In the genomic region with DNA sequence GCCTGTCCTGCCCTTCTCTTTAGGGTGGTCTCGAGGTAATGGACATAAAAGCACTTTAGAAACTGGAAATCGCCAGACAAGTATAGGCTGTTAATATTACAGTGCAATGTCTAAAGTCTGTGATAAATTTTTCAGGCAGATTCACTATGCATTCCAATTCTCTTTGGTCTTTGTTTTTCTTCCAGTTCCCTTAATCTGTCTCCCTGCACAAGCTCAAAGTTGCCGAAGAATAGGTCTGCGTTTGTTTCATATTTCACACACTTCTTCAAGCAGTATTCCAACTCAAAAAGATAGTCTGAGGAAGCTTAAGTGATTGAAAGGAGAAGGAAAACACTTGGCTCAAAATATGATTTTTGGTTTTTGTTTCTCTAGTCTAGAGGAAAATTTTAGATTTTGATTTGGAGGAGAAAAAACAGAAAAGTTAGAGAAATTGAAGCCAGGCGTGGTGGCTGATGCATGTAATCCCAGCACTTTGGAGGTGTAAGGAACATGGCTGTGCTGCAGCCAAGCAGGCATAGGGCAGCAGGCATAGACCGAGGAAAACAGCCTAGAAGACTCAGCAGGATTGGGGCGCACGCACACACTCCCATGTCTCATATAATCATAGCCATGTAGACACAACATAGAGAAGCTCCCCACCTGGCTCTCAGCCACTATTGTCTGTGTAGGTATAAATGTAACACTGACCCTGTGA, we compare ENCODE assay signal across 12 cellular contexts.
A peak's percentile ranks its signal among the peaks of the same experiment; 100 is the strongest.
DNase-seq lines count a peak whose midpoint lies in the region; ATAC-seq, FAIRE-seq and TF ChIP-seq lines count a peak whose summit lies in the region.
"Had no signal": no experiment of that assay in that cellular context is flagged by ENCODE, and none has a peak within 500 bp of the region (broad histone marks: within the 10 kb centered on the region; RNA-seq: fewer than 3 reads in every experiment).

No MANE protein-coding gene starts in this region.

- no peaks in the 10 kb centered on the region for H3K23me2 ChIP-seq in H1 (ENCODE audit: low read depth, low read length)

- FAIRE-seq in H1 (lab: Jason Lieb, UNC) (no peak), HepG2 (lab: Jason Lieb, UNC) (no peak)

- H4K5ac ChIP-seq in H1 (ENCODE audit: insufficient read length, low read depth, low read length): no peak overlapping the region

- peak overlapping the region; percentile 84 to 95 (median 84) for H3K27ac Mint-ChIP-seq in nephron
- H3K27ac Mint-ChIP-seq: activated naive CD4-positive, alpha-beta T cell treated with anti-CD3 and anti-CD28 coated beads, Interleukin-2, amount 10 ng/mL, durations not matched to agents 7 days and 5 days had no signal

- WGBS in H1 (ENCODE audit: extremely low coverage in 1 of 2, insufficient coverage in 1 of 2, insufficient read length in 1 of 2, insufficient replicate concordance in 2 of 2, low coverage in 1 of 2, low lambda C conversion rate in 2 of 2, missing lambda C conversion rate in 1 of 2), 2 experiments: 82% methylated on average over 8 of the region's 8 CpGs; no CpG with 5 or more reads in 1 of the 2 experiments
- 56% methylated on average over 8 of the region's 8 CpGs for WGBS in HepG2 (ENCODE audit: low lambda C conversion rate)

- H2BK20ac ChIP-seq in H1 (ENCODE audit: low read length): no peak overlapping the region

- no peak for TF ChIP-seq EP300 in H1 (IDR thresholded peaks at IDR 0.05; ENCODE audit: borderline replicate concordance in 1 of 2, low read depth in 2 of 2, low read length in 2 of 2)
- no peak for TF ChIP-seq EP300 in HepG2 (IDR thresholded peaks at IDR 0.05; ENCODE audit: low read depth in 2 of 2, low read length in 2 of 2)
- no peak for TF ChIP-seq EP300 in HepG2 (CRISPR knock-in tag; IDR thresholded peaks at IDR 0.05; ENCODE audit: borderline replicate concordance)

- H3K56ac ChIP-seq in H1 (replicated peaks; ENCODE audit: insufficient read length, low read depth, low read length): no peak overlapping the region

- H4K20me1 ChIP-seq in PC-3 (ENCODE audit: low read length) (no peaks in the 10 kb centered on the region), H1 (replicated peaks in 1 of 2; ENCODE audit: control insufficient read depth in 1 of 2, insufficient read depth in 2 of 2, low read length in 2 of 2) (no peaks in the 10 kb centered on the region), HepG2 (ENCODE audit: insufficient read depth, low read length) (no peaks in the 10 kb centered on the region)

- H3K14ac ChIP-seq in H1 (ENCODE audit: insufficient read length): no peak overlapping the region

- H3K9me3 ChIP-seq in PC-3 (ENCODE audit: low read length) (no peaks in the 10 kb centered on the region), H1 (ENCODE audit: insufficient read depth in 2 of 2, low read depth in 1 of 2, low read length in 1 of 2) (no peaks in the 10 kb centered on the region), uterus (no peaks in the 10 kb centered on the region), HepG2 (ENCODE audit: low read length) (no peaks in the 10 kb centered on the region)
- H3K9me3 ChIP-seq: stomach had no signal

- H3F3A ChIP-seq in PC-3 (ENCODE audit: low read length, unreplicated experiment): no peaks in the 10 kb centered on the region

- DNase-seq in PC-3: no peak
- no peak for DNase-seq in H1 (ENCODE audit: low read depth in 1 of 2, low spot score in 2 of 2)
- no peak for DNase-seq in uterus
- DNase-seq in HepG2 (ENCODE audit: low spot score): no peak
- DNase-seq in NCI-H524 treated with DMSO at 0.1 percent for 48 hours (lab: John Stamatoyannopoulos, UW): no peak
- DNase-seq: activated naive CD4-positive, alpha-beta T cell treated with anti-CD3 and anti-CD28 coated beads, Interleukin-2, amount 10 ng/mL, durations not matched to agents 7 days and 5 days; NCI-H1436; NCI-H526; posterior cingulate gyrus had no signal

- no peak for TF ChIP-seq POLR2A in H1 (IDR thresholded peaks at IDR 0.05; ENCODE audit: control extremely low read depth in 1 of 2, low read depth in 2 of 2, low read length in 2 of 2)
- TF ChIP-seq POLR2A in uterus (IDR thresholded peaks at IDR 0.05): no peak
- no peak for TF ChIP-seq POLR2A in HepG2 (IDR thresholded peaks at IDR 0.05; ENCODE audit: insufficient read depth in 1 of 2, low read depth in 2 of 2, low read length in 2 of 2)

- no peak overlapping the region for H3K9ac ChIP-seq in PC-3 (ENCODE audit: low read length)
- no peak overlapping the region for H3K9ac ChIP-seq in H1 (replicated peaks in 1 of 4; ENCODE audit: extremely low read depth in 1 of 4, low read depth in 3 of 4, low read length in 3 of 4)
- no peak overlapping the region for H3K9ac ChIP-seq in HepG2 (ENCODE audit: insufficient read depth, low read depth, low read length)

- no peaks in the 10 kb centered on the region for H3K27me3 ChIP-seq in PC-3 (ENCODE audit: low read length)
- H3K27me3 ChIP-seq in H1 (replicated peaks in 1 of 4; ENCODE audit: control insufficient read depth in 3 of 4, extremely low read depth in 1 of 4, insufficient read depth in 3 of 4, low read length in 3 of 4): no peaks in the 10 kb centered on the region
- H3K27me3 ChIP-seq in uterus: no peaks in the 10 kb centered on the region
- H3K27me3 ChIP-seq in HepG2 (ENCODE audit: control insufficient read depth in 1 of 2, insufficient read depth in 2 of 2, low read length in 2 of 2): 0 out of 5 replicates have a peak, but pooled peaks cover 0 to 1% of the 10 kb centered on the region in 2 experiments
- H3K27me3 ChIP-seq: stomach had no signal

- H2BK5ac ChIP-seq in H1 (ENCODE audit: low read depth, low read length): no peak overlapping the region

- no peaks in the 10 kb centered on the region for H3K27me3 Mint-ChIP-seq in nephron (ENCODE audit: low read depth)

- H3K27ac ChIP-seq in PC-3 (ENCODE audit: low read length) (no peak overlapping the region), H1 (ENCODE audit: low read depth, low read length) (no peak overlapping the region), uterus (peak overlapping the region; percentile 60), HepG2 (ENCODE audit: extremely low read length, insufficient read depth, low read length) (no peak overlapping the region)

- H3K4me3 ChIP-seq in PC-3 (ENCODE audit: low read length) (peak overlapping the region; percentile 5; the same call in 1 of the 2 replicates), H1 (ENCODE audit: extremely low read depth in 1 of 4, insufficient read depth in 2 of 4, low read depth in 3 of 4, low read length in 4 of 4) (no peak overlapping the region), uterus (no peak overlapping the region), HepG2 (replicated peaks in 1 of 3; ENCODE audit: insufficient read depth in 1 of 3, low read depth in 2 of 3, low read length in 3 of 3) (0 out of 6 replicates have a peak overlapping the region, but pooled peaks of 1 of the 3 experiments have one; percentile 21)
- H3K4me3 ChIP-seq: stomach had no signal

- no peak overlapping the region for H3K18ac ChIP-seq in H1 (ENCODE audit: extremely low read depth, low read length)

- no peak for TF ChIP-seq RAD21 in H1 (IDR thresholded peaks at IDR 0.05 in 1 of 2, conservative IDR thresholded peaks at IDR 0.05 in 1 of 2; ENCODE audit: low read depth in 2 of 2, low read length in 2 of 2)
- no peak for TF ChIP-seq RAD21 in HepG2 (CRISPR knock-in tag; IDR thresholded peaks at IDR 0.05)

- POLR2A ChIA-PET in PC-3 (lab: Charles Lee; ENCODE audit: unreplicated experiment): no interaction called here
- POLR2A ChIA-PET in H1 (lab: Charles Lee; ENCODE audit: partially characterized antibody): interaction anchor here (1.3 to 1.5 kb wide), 2 partner anchors 72 to 96 kb away, joined by 3 read pairs; a partner anchor contains a TSS
- POLR2A ChIA-PET in HepG2 (lab: Yijun Ruan, JAX): no interaction called here

- intact Hi-C loops in PC-3 (cut with micrococcal nuclease) (loop anchor here (5.0 kb wide), 1 partner anchor 578 kb away; no protein-coding TSS in a partner anchor), uterus (cut with DNase I; ENCODE audit: low total_unique reads) (no loop called here), HepG2 (cut with micrococcal nuclease; ENCODE audit: unreplicated experiment) (no loop called here)

- in situ Hi-C loops in HepG2 (cut with HindIII; ENCODE audit: extremely low pct_ligation_motif_present, low pct_unique_long_range_greater_than_20kb): no loop called here

- H3K4me3 Mint-ChIP-seq in nephron: peak overlapping the region in 2 of 3 experiments; percentile 4 to 83
- H3K4me3 Mint-ChIP-seq: activated naive CD4-positive, alpha-beta T cell treated with anti-CD3 and anti-CD28 coated beads, Interleukin-2, amount 10 ng/mL, durations not matched to agents 7 days and 5 days had no signal

- no peaks in the 10 kb centered on the region for H3K36me3 ChIP-seq in PC-3 (ENCODE audit: low read depth, low read length)
- no peaks in the 10 kb centered on the region for H3K36me3 ChIP-seq in H1 (ENCODE audit: control insufficient read depth in 2 of 4, insufficient read depth in 4 of 4, low read length in 3 of 4)
- no peaks in the 10 kb centered on the region for H3K36me3 ChIP-seq in uterus
- H3K36me3 ChIP-seq in HepG2 (replicated peaks in 1 of 2; ENCODE audit: control insufficient read depth in 1 of 2, insufficient read depth in 2 of 2, low read length in 2 of 2): no peaks in the 10 kb centered on the region
- H3K36me3 ChIP-seq: stomach had no signal

- no peaks in the 10 kb centered on the region for H3K79me1 ChIP-seq in H1 (ENCODE audit: low read depth, low read length)

- no peak for ATAC-seq in PC-3
- no peak for ATAC-seq in GM19351 (IDR thresholded peaks at IDR 0.05; ENCODE audit: unreplicated experiment)
- no peak for ATAC-seq in HepG2

- H3K4me1 ChIP-seq in PC-3 (ENCODE audit: insufficient read depth, low read length) (peaks cover 15% of the 10 kb centered on the region), H1 (replicated peaks in 1 of 4; ENCODE audit: control insufficient read depth in 3 of 4, insufficient read depth in 4 of 4, low read length in 3 of 4) (peaks cover 0 to 4% (median 3%) of the 10 kb centered on the region in 4 experiments; a peak in 4 of 7 replicates), uterus (peaks cover 0 to 5% of the 10 kb centered on the region in 2 donors), HepG2 (ENCODE audit: insufficient read depth, low read length) (peaks cover 22% of the 10 kb centered on the region; the same call in 1 of the 2 replicates)

- no peak overlapping the region for H2AK5ac ChIP-seq in H1 (ENCODE audit: low read depth, low read length)

- peak overlapping the region; percentile 75; the same call in 1 of the 2 replicates for H2BK12ac ChIP-seq in H1 (ENCODE audit: low read depth, low read length)

- no TSS peak for BruUV-seq in PC-3 (replicated peaks; lab: Mats Ljungman, UMichigan)
- no TSS peak for BruUV-seq in HepG2 (replicated peaks; lab: Mats Ljungman, UMichigan)

- H3K4me2 ChIP-seq in PC-3 (ENCODE audit: low read length) (peak overlapping the region; percentile 26; the same call in 1 of the 2 replicates), H1 (ENCODE audit: insufficient read depth in 1 of 2, low read depth in 2 of 2, low read length in 2 of 2) (no peak overlapping the region), HepG2 (ENCODE audit: low read depth, low read length) (no peak overlapping the region)

- H3K9me3 Mint-ChIP-seq in nephron: no peaks in the 10 kb centered on the region
- H3K9me3 Mint-ChIP-seq: activated naive CD4-positive, alpha-beta T cell treated with anti-CD3 and anti-CD28 coated beads, Interleukin-2, amount 10 ng/mL, durations not matched to agents 7 days and 5 days had no signal

- H2AFZ ChIP-seq in PC-3 (ENCODE audit: low read length) (peak overlapping the region; percentile 31), H1 (ENCODE audit: low read length) (no peak overlapping the region), HepG2 (ENCODE audit: low read length) (no peak overlapping the region)

- no peak overlapping the region for H2BK120ac ChIP-seq in H1 (replicated peaks; ENCODE audit: low read depth, low read length)

- H2BK15ac ChIP-seq in H1 (ENCODE audit: low read length): no peak overlapping the region

- no peak overlapping the region for H4K91ac ChIP-seq in H1 (replicated peaks; ENCODE audit: insufficient read length, low read length)

- H3K23ac ChIP-seq in H1 (ENCODE audit: insufficient read length): no peak overlapping the region

- no peaks in the 10 kb centered on the region for H3K79me2 ChIP-seq in PC-3 (ENCODE audit: low read length)
- H3K79me2 ChIP-seq in H1 (ENCODE audit: control insufficient read depth in 1 of 2, insufficient read depth in 2 of 2, low read length in 2 of 2): no peaks in the 10 kb centered on the region
- no peaks in the 10 kb centered on the region for H3K79me2 ChIP-seq in HepG2 (ENCODE audit: insufficient read depth, low read length)

- H3K4ac ChIP-seq in H1 (replicated peaks; ENCODE audit: insufficient read length, low read depth, low read length): no peak overlapping the region

- no peak for TF ChIP-seq CTCF in PC-3 (conservative IDR thresholded peaks at IDR 0.05; ENCODE audit: low read depth, low read length)
- TF ChIP-seq CTCF in H1 (IDR thresholded peaks at IDR 0.05; ENCODE audit: control extremely low read depth in 1 of 3, insufficient read depth in 1 of 3, low read depth in 1 of 3, low read length in 3 of 3): no peak
- TF ChIP-seq CTCF in nephron (IDR thresholded peaks at IDR 0.05; ENCODE audit: unreplicated experiment in 3 of 3): no peak
- TF ChIP-seq CTCF in uterus (IDR thresholded peaks at IDR 0.05): no peak
- TF ChIP-seq CTCF in HepG2 (CRISPR knock-in tag; IDR thresholded peaks at IDR 0.05): no peak

- peaks cover 56% of the 10 kb centered on the region for H3K4me1 Mint-ChIP-seq in nephron
- H3K4me1 Mint-ChIP-seq: activated naive CD4-positive, alpha-beta T cell treated with anti-CD3 and anti-CD28 coated beads, Interleukin-2, amount 10 ng/mL, durations not matched to agents 7 days and 5 days had no signal

- CTCF ChIA-PET in PC-3 (lab: Charles Lee) (no interaction called here), H1 (lab: Charles Lee; ENCODE audit: partially characterized antibody) (interaction anchor here (0.6 to 2.7 kb wide), 7 partner anchors 21 to 1098 kb away, joined by 3 to 11 read pairs (median 4); no protein-coding TSS in a partner anchor), HepG2 (lab: Yijun Ruan, JAX; ENCODE audit: low intra/inter-chr PET ratio, low total read pairs) (no interaction called here)

- no peak overlapping the region for H4K8ac ChIP-seq in H1 (ENCODE audit: extremely low read depth, insufficient read depth, low read length)

- no peaks in the 10 kb centered on the region for H3K9me2 ChIP-seq in PC-3 (replicated peaks; ENCODE audit: low read length)

- no peaks in the 10 kb centered on the region for H3K36me3 Mint-ChIP-seq in nephron (ENCODE audit: low read depth)
- H3K36me3 Mint-ChIP-seq: activated naive CD4-positive, alpha-beta T cell treated with anti-CD3 and anti-CD28 coated beads, Interleukin-2, amount 10 ng/mL, durations not matched to agents 7 days and 5 days had no signal

Comparison
In these comparisons a context has a peak if more than half of its experiments do, and no peak if none do; other contexts are left out.
1. H3K27ac ChIP-seq: peak in uterus (2 of 2); none in PC-3 (single experiment), H1 (single experiment) and HepG2 (single experiment).